Comparison of ENCODE assay signal across 25 cellular contexts in the genomic region with DNA sequence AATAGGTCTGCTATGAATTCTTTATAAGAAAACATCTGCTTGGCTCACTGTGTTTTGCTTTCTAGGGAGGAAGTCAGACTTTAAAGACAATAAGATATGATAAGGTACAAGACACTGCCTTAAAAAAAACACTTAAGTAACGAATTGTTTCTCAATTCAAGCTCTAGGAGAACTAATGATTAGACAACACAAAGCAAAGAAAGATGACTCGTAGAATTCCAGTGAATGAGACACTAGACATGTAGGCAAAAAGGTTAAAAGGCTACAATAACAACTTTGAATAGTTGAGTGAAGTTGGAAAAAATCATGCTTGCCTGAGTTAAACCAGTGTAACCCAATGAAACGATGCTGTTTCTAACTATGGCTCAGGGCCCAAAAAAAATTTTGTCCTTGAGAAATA.
"Had no signal": no experiment of that assay in that cellular context is flagged by ENCODE, and none has a peak within 500 bp of the region (broad histone marks: within the 10 kb centered on the region; RNA-seq: fewer than 3 reads in every experiment).

No MANE protein-coding gene starts in this region.

- ATAC-seq: activated T-cell treated with anti-CD3 and anti-CD28 coated beads, Interleukin-2, amount 50 U/mL, for 72 hours; body of pancreas; gastroesophageal sphincter; heart left ventricle; left ventricle myocardium superior; natural killer cell treated with Interleukin-12 subunit alpha and Interleukin-12 subunit beta and Interleukin-15 and Interleukin-18, amount 100 ng/mL, for 72 hours; psoas muscle; right cardiac atrium had no signal

- H3K4me1 ChIP-seq: body of pancreas, gastroesophageal sphincter, heart left ventricle, psoas muscle, thyroid gland had no signal

- FAIRE-seq: kidney had no signal

- H3K36me3 Mint-ChIP-seq: activated CD4-positive, alpha-beta memory T cell treated with anti-CD3 and anti-CD28 coated beads for 36 hours; natural killer cell treated with Interleukin-12 subunit alpha and Interleukin-12 subunit beta and Interleukin-15 and Interleukin-18, amount 100 ng/mL, for 72 hours had no signal

- DNase-seq: activated CD4-positive, alpha-beta memory T cell treated with anti-CD3 and anti-CD28 coated beads for 36 hours; activated CD4-positive, alpha-beta T cell treated with anti-CD3 and anti-CD28 coated beads for 4 hours; activated CD4-positive, CD25-positive, alpha-beta regulatory T cell; activated effector memory CD4-positive, alpha-beta T cell treated with Interleukin-2 at 50 U/mL for 16 hours; activated naive CD4-positive, alpha-beta T cell treated with anti-CD3 and anti-CD28 coated beads for 36 hours; activated T-cell treated with anti-CD3 and anti-CD28 coated beads, Interleukin-2, amount 50 U/mL, for 72 hours; body of pancreas; caudate nucleus; effector CD4-positive, alpha-beta T cell; heart left ventricle; kidney; left ventricle myocardium superior; ovary; psoas muscle; right cardiac atrium; stimulated activated CD4-positive, alpha-beta T cell treated with anti-CD3 and anti-CD28 coated beads, Interleukin-1b, Interleukin-23, amount 100 ng/mL, for 48 hours; substantia nigra; T1000; thyroid gland had no signal

- H3K27me3 ChIP-seq: body of pancreas, gastroesophageal sphincter, heart left ventricle, ovary, thyroid gland had no signal

- H3K9me3 ChIP-seq: body of pancreas, gastroesophageal sphincter, heart left ventricle, ovary, psoas muscle, thyroid gland had no signal

- H3K4me3 ChIP-seq: body of pancreas, gastroesophageal sphincter, heart left ventricle, ovary, psoas muscle, skin epidermis, thyroid gland had no signal

- H3K36me3 ChIP-seq: gastroesophageal sphincter, heart left ventricle, ovary, thyroid gland had no signal

- H3K27ac Mint-ChIP-seq: activated CD4-positive, alpha-beta memory T cell treated with anti-CD3 and anti-CD28 coated beads for 36 hours; activated naive CD4-positive, alpha-beta T cell treated with anti-CD3 and anti-CD28 coated beads for 36 hours; activated T-cell treated with anti-CD3 and anti-CD28 coated beads, Interleukin-2, amount 50 U/mL, for 72 hours; dendritic cell treated with granulocyte-macrophage colony-stimulating factor and Interleukin-4, amounts not matched to agents 40 ng/mL and 50 ng/mL, for 4 days; natural killer cell treated with Interleukin-12 subunit alpha and Interleukin-12 subunit beta and Interleukin-15 and Interleukin-18, amount 100 ng/mL, for 72 hours; stimulated activated naive CD8-positive, alpha-beta T cell treated with anti-CD3 and anti-CD28 coated beads, Interleukin-15, Interleukin-2, amounts not matched to agents 100 ng/mL and 50 ng/mL, for 24 hours; T-helper 1 cell treated with Interleukin-12 subunit alpha and Interleukin-12 subunit beta and Interleukin-4 antibody, amounts not matched to agents 30 μg/mL and 1 μg/mL, for 36 hours had no signal

- H3K9me3 Mint-ChIP-seq: activated CD4-positive, alpha-beta memory T cell treated with anti-CD3 and anti-CD28 coated beads for 36 hours; activated naive CD4-positive, alpha-beta T cell treated with anti-CD3 and anti-CD28 coated beads for 36 hours; activated T-cell treated with anti-CD3 and anti-CD28 coated beads, Interleukin-2, amount 50 U/mL, for 72 hours; natural killer cell treated with Interleukin-12 subunit alpha and Interleukin-12 subunit beta and Interleukin-15 and Interleukin-18, amount 100 ng/mL, for 72 hours; stimulated activated naive CD8-positive, alpha-beta T cell treated with anti-CD3 and anti-CD28 coated beads, Interleukin-15, Interleukin-2, amounts not matched to agents 100 ng/mL and 50 ng/mL, for 24 hours had no signal

- H3K27ac ChIP-seq: body of pancreas, gastroesophageal sphincter, heart left ventricle, ovary, psoas muscle, skin epidermis, thyroid gland had no signal
